1 cellular context compared by ENCODE assay signal in genomic region chr17:850086-850827, GRCh38.
TF ChIP-seq lines count a peak whose summit lies in the region.

No MANE protein-coding gene starts in this region.

TF ChIP-seq in H1, 55 proteins besides CTCF, POLR2A, EP300 and RAD21 (continued from another document):
- TF ChIP-seq CHD7 (IDR thresholded peaks at IDR 0.05; ENCODE audit: insufficient replicate concordance, low read length) = no peak
- TF ChIP-seq SP2 (IDR thresholded peaks at IDR 0.05; ENCODE audit: low read length) = no peak
- no peak for TF ChIP-seq GTF2F1 (IDR thresholded peaks at IDR 0.05; ENCODE audit: borderline replicate concordance, low read depth, low read length)
- no peak for TF ChIP-seq CREB1 (IDR thresholded peaks at IDR 0.05)
- TF ChIP-seq CEBPB (IDR thresholded peaks at IDR 0.05; ENCODE audit: low read depth, low read length) = no peak
- no peak for TF ChIP-seq RXRA (IDR thresholded peaks at IDR 0.05; ENCODE audit: insufficient read depth, low read depth, low read length)
- TF ChIP-seq SAP30 (IDR thresholded peaks at IDR 0.05; ENCODE audit: insufficient read depth, insufficient replicate concordance, low read length) = no peak
- no peak for TF ChIP-seq MAFK (IDR thresholded peaks at IDR 0.05; ENCODE audit: low read depth, low read length)
